ENCODE assay signal across 25 cellular contexts in genomic region chr7:94123136-94123535, GRCh38.
"Had no signal": no experiment of that assay in that cellular context is flagged by ENCODE, and none has a peak within 500 bp of the region (broad histone marks: within the 10 kb centered on the region; RNA-seq: fewer than 3 reads in every experiment).

No MANE protein-coding gene starts in this region.

- DNase-seq: colonic mucosa; effector CD8-positive, alpha-beta T cell; endodermal cell; foreskin melanocyte; glutamatergic neuron; hypothalamus; kidney; mesendoderm; midbrain; naive thymus-derived CD4-positive, alpha-beta T cell; nucleus accumbens; ovary; posterior cingulate gyrus; psoas muscle; right cardiac atrium; sigmoid colon; stimulated activated CD4-positive, alpha-beta T cell treated with anti-CD3 and anti-CD28 coated beads, Interleukin-2, amount 100 ng/mL, for 24 hours; stimulated activated CD4-positive, alpha-beta T cell treated with anti-CD3 and anti-CD28 coated beads, Interleukin-4, amount 100 ng/mL, for 4 hours; stimulated activated naive CD8-positive, alpha-beta T cell treated with anti-CD3 and anti-CD28 coated beads, Interleukin-15, Interleukin-2, amounts not matched to agents 100 U/mL and 50 U/mL, for 24 hours; substantia nigra; testis; tibial artery had no signal

- ATAC-seq: esophagus mucosa; left lobe of liver; naive thymus-derived CD4-positive, alpha-beta T cell; psoas muscle; right cardiac atrium; stimulated activated memory B cell treated with anti-CD40 and anti-IgM and Interleukin-4, amounts not matched to agents 10 μg/mL and 1 μg/mL and 100 μg/mL, for 72 hours; stimulated activated naive CD8-positive, alpha-beta T cell treated with anti-CD3 and anti-CD28 coated beads, Interleukin-15, Interleukin-2, amounts not matched to agents 100 U/mL and 50 U/mL, for 24 hours had no signal
